Comparison of ENCODE assay signal across 24 cellular contexts in genomic region chr1:205936316-205936715, GRCh38. TPM values are rescaled to one million over a fixed set of nuclear protein-coding genes. Genes with fewer than 3 reads are reported as not detected.
DNase-seq lines count a peak whose midpoint lies in the region; ATAC-seq and TF ChIP-seq lines count a peak whose summit lies in the region.
"Had no signal": no experiment of that assay in that cellular context is flagged by ENCODE, and none has a peak within 500 bp of the region (broad histone marks: within the 10 kb centered on the region; RNA-seq: fewer than 3 reads in every experiment).

No MANE protein-coding gene starts in this region.

- peak overlapping the region; percentile 41 for H3K4me2 ChIP-seq in GM23248 (ENCODE audit: unreplicated experiment)

- in situ Hi-C loops in GM23248 (cut with MboI), result no loop called here

- no peaks in the 10 kb centered on the region for H3K36me3 ChIP-seq in GM23248 (ENCODE audit: low read depth)
- no peaks in the 10 kb centered on the region for H3K36me3 ChIP-seq in lower lobe of right lung
- H3K36me3 ChIP-seq: MG63 had no signal

- H3K4me3 ChIP-seq in GM23248, result no peak overlapping the region
- H3K4me3 ChIP-seq in lower lobe of right lung, result no peak overlapping the region
- H3K4me3 ChIP-seq: MG63, SK-N-MC had no signal

- intact Hi-C loops in lower lobe of right lung (cut with DNase I), result no loop called here

- H4K20me1 ChIP-seq in GM23248 (ENCODE audit: insufficient read depth), result no peaks in the 10 kb centered on the region

- H2AFZ ChIP-seq in GM23248, result no peak overlapping the region

- peaks cover 34% of the 10 kb centered on the region for H3K4me1 ChIP-seq in GM23248 (ENCODE audit: insufficient read depth)
- H3K4me1 ChIP-seq in lower lobe of right lung, result peaks cover 5% of the 10 kb centered on the region

- no peaks in the 10 kb centered on the region for H3K9me2 ChIP-seq in GM23248 (ENCODE audit: insufficient read depth)

- 71 to 81% methylated on average over 6 of the region's 6 CpGs for WGBS in GM23248 (ENCODE audit: low coverage in 1 of 2, low lambda C conversion rate in 2 of 2, missing lambda C conversion rate in 2 of 2), 2 experiments

- no peak for TF ChIP-seq CTCF in lower lobe of right lung (IDR thresholded peaks at IDR 0.05)

- DNase-seq in GM23248 (no peak), amniotic epithelial cell (ENCODE audit: low read depth) (peak; percentile 81), lower lobe of right lung (peak; percentile 80), substantia nigra (lab: John Stamatoyannopoulos, UW) (no peak), putamen (ENCODE audit: low spot score) (no peak), retina (no peak), middle frontal gyrus (ENCODE audit: extremely low spot score, low spot score) (no peak)
- DNase-seq: ACHN, AML-193, DMS79, HFFc6, Karpas-422, MG63, NCI-H1048, NCI-H146, NCI-H2029 treated with DMSO at 0.1 percent for 48 hours, NCI-H748 treated with DMSO at 0.1 percent for 48 hours, OCI-M1, SHP77 had no signal

- ATAC-seq in lower lobe of right lung (peak; percentile 60 to 68), GM21381 (IDR thresholded peaks at IDR 0.05; ENCODE audit: unreplicated experiment) (no peak)

- H3K9ac ChIP-seq in GM23248, result no peak overlapping the region

- no peak overlapping the region for H3K27ac ChIP-seq in GM23248
- peak overlapping the region; percentile 78 for H3K27ac ChIP-seq in lower lobe of right lung
- H3K27ac ChIP-seq in substantia nigra (ENCODE audit: low read depth, low read length, poor library complexity, severe bottlenecking), result peak overlapping the region; percentile 100
- H3K27ac ChIP-seq: C4-2B, HL-60, SK-N-MC had no signal

- H3K79me2 ChIP-seq in GM23248 (ENCODE audit: insufficient read depth), result no peaks in the 10 kb centered on the region

- no peaks in the 10 kb centered on the region for H3K9me3 ChIP-seq in GM23248 (ENCODE audit: low read depth)
- H3K9me3 ChIP-seq in lower lobe of right lung, result no peaks in the 10 kb centered on the region
- H3K9me3 ChIP-seq: MG63 had no signal

- peaks cover 23% of the 10 kb centered on the region for H3F3A ChIP-seq in GM23248 (ENCODE audit: insufficient read depth)

- H3K27me3 ChIP-seq in GM23248 (replicated peaks; ENCODE audit: insufficient read depth) (no peaks in the 10 kb centered on the region), lower lobe of right lung (ENCODE audit: low read depth) (no peaks in the 10 kb centered on the region)

RNA-seq across cellular contexts. Expression of gene SLC26A9, which starts 6.9 kb away (rescaled TPM):
- not detected in 2 replicates for total RNA-seq in GM23248 (2014; rRNA removed; shearing (Covaris generic))
- not detected in 2 replicates for polyA plus RNA-seq in GM23248 (2016; fragmentation: Nextera tagmentation; extraction: Ambion mirVana)
- total RNA-seq in lower lobe of right lung, result 18.2 TPM
- total RNA-seq: HFFc6 had no signal
- polyA plus RNA-seq: IgD-negative memory B cell had no signal

Comparison
In these comparisons a context has a peak if more than half of its experiments do, and no peak if none do; other contexts are left out.
1. DNase-seq: peak in amniotic epithelial cell (single experiment) and lower lobe of right lung (single experiment); none in GM23248 (single experiment), substantia nigra (0 of 49), putamen (single experiment), retina (single experiment) and middle frontal gyrus (single experiment).
2. RNA of gene SLC26A9, which starts 6.9 kb away (total RNA-seq): 18.2 TPM in lower lobe of right lung (single experiment); not detected in GM23248; every median in the first group is over 10 times any median in the second.